8 cellular contexts compared by ENCODE assay signal in genomic region chr6:104940881-104941693, GRCh38.
A peak's percentile ranks its signal among the peaks of the same experiment; 100 is the strongest.
DNase-seq lines count a peak whose midpoint lies in the region; ATAC-seq and TF ChIP-seq lines count a peak whose summit lies in the region.

No MANE protein-coding gene starts in this region.

- DNase-seq in RWPE1 (ENCODE audit: low spot score) (peak; percentile 45), brain microvascular endothelial cell (no peak), islet precursor cell (peak; percentile 86), NCI-H1694 treated with DMSO at 0.1 percent for 48 hours (lab: John Stamatoyannopoulos, UW) (no peak)
- peak in 2 of 3 donors; percentile 30 to 34 for DNase-seq in stimulated activated CD4-positive, alpha-beta T cell treated with anti-CD3 and anti-CD28 coated beads, Interleukin-12 subunit alpha, Interleukin-12 subunit beta, amount 100 ng/mL, for 48 hours (ENCODE audit: low read depth in 2 of 3, low spot score in 1 of 3)

- no peaks in the 10 kb centered on the region for H3K36me3 ChIP-seq in brain microvascular endothelial cell (replicated peaks)

- peak; percentile 80 for ATAC-seq in GM21360 (IDR thresholded peaks at IDR 0.05; ENCODE audit: unreplicated experiment)
- ATAC-seq in HG02885 (IDR thresholded peaks at IDR 0.05; ENCODE audit: poor library complexity, unreplicated experiment) = no peak

- in situ Hi-C loops in brain microvascular endothelial cell (cut with HindIII; ENCODE audit: low pct_ligation_motif_present, low sequenced_read_pairs) = no loop called here

- H3K4me3 ChIP-seq in brain microvascular endothelial cell (ENCODE audit: low read depth, low read length) = peak overlapping the region; percentile 46

- CTCF ChIA-PET in RWPE1 (lab: Yijun Ruan, JAX) = interaction anchor here (0.6 to 0.7 kb wide), 2 partner anchors 37 to 44 kb away, joined by 3 to 4 read pairs; no protein-coding TSS in a partner anchor

- H3K27ac ChIP-seq in C4-2B (no peak overlapping the region), RWPE1 (no peak overlapping the region), brain microvascular endothelial cell (no peak overlapping the region)

- H3K27me3 ChIP-seq in brain microvascular endothelial cell (replicated peaks) = peaks cover 25% of the 10 kb centered on the region

- TF ChIP-seq CTCF in C4-2B (conservative IDR thresholded peaks at IDR 0.05) = peak; percentile 90
- TF ChIP-seq CTCF in RWPE1 (conservative IDR thresholded peaks at IDR 0.05; ENCODE audit: low read depth) = peak; percentile 83
- peak; percentile 65 for TF ChIP-seq CTCF in brain microvascular endothelial cell (IDR thresholded peaks at IDR 0.05; ENCODE audit: low read depth, low read length, missing control alignments)

- POLR2A ChIA-PET in RWPE1 (lab: Yijun Ruan, JAX; ENCODE audit: low non-redundant PET) = no interaction called here

Comparison
In these comparisons a context has a peak if more than half of its experiments do, and no peak if none do; other contexts are left out.
1. DNase-seq: peak in RWPE1 (single experiment), islet precursor cell (single experiment) and stimulated activated CD4-positive, alpha-beta T cell treated with anti-CD3 and anti-CD28 coated beads, Interleukin-12 subunit alpha, Interleukin-12 subunit beta, amount 100 ng/mL, for 48 hours (2 of 3); none in brain microvascular endothelial cell (single experiment) and NCI-H1694 treated with DMSO at 0.1 percent for 48 hours (single experiment).
2. Peak in every context shown above with its lines, with median percentiles within 50 percentile points of each other: CTCF ChIP-seq.